ENCODE assay signal across 20 cellular contexts in genomic region chr1:237875291-237875690, GRCh38. TPM values are rescaled to one million over a fixed set of nuclear protein-coding genes. Genes with fewer than 3 reads are reported as not detected.
A peak's percentile ranks its signal among the peaks of the same experiment; 100 is the strongest.
DNase-seq lines count a peak whose midpoint lies in the region; ATAC-seq, FAIRE-seq and TF ChIP-seq lines count a peak whose summit lies in the region.
"Had no signal": no experiment of that assay in that cellular context is flagged by ENCODE, and none has a peak within 500 bp of the region (broad histone marks: within the 10 kb centered on the region; RNA-seq: fewer than 3 reads in every experiment).

No MANE protein-coding gene starts in this region.

- FAIRE-seq in RCC 7860 (lab: Jason Lieb, UNC) (peak; percentile 7), bronchial epithelial cell (lab: Jason Lieb, UNC) (peak; percentile 73)
- FAIRE-seq: D721Med had no signal

- H3K9me3 ChIP-seq in BE2C: no peaks in the 10 kb centered on the region

- no peak overlapping the region for H3K4me3 ChIP-seq in bronchial epithelial cell (ENCODE audit: low read depth, low read length)
- H3K4me3 ChIP-seq in BE2C (ENCODE audit: low read depth, low read length): no peak overlapping the region

- in situ Hi-C loops in ACHN (cut with HindIII; ENCODE audit: low pct_ligation_motif_present, low pct_unique_long_range_greater_than_20kb, low sequenced_read_pairs): no loop called here

- peak; percentile 14 for DNase-seq in ACHN
- peak; percentile 13 for DNase-seq in RCC 7860 (ENCODE audit: low spot score)
- peak; percentile 37 for DNase-seq in bronchial epithelial cell (ENCODE audit: low read depth)
- peak; percentile 53 for DNase-seq in kidney tubule cell (ENCODE audit: low spot score)
- no peak for DNase-seq in NCI-H69 (lab: John Stamatoyannopoulos, UW)
- DNase-seq in SHP77 (lab: John Stamatoyannopoulos, UW): no peak
- no peak for DNase-seq in stimulated activated naive CD8-positive, alpha-beta T cell treated with anti-CD3 and anti-CD28 coated beads, Interleukin-15, Interleukin-2, amounts not matched to agents 100 U/mL and 50 U/mL, for 24 hours
- no peak for DNase-seq in BE2C
- DNase-seq: AML-193; CD4-positive, alpha-beta T cell; DMS79 treated with DMSO at 0.1 percent for 48 hours; H7; Karpas-422; NCI-H1417; NCI-H1930; NCI-H2171 treated with DMSO at 0.1 percent for 48 hours had no signal

- no peak for ATAC-seq in stimulated activated naive CD8-positive, alpha-beta T cell treated with anti-CD3 and anti-CD28 coated beads, Interleukin-15, Interleukin-2, amounts not matched to agents 100 U/mL and 50 U/mL, for 24 hours

- H3K36me3 ChIP-seq in bronchial epithelial cell (ENCODE audit: control insufficient read depth, insufficient read depth, low read length): no peaks in the 10 kb centered on the region
- no peaks in the 10 kb centered on the region for H3K36me3 ChIP-seq in BE2C

- no peaks in the 10 kb centered on the region for H3K4me1 ChIP-seq in BE2C

- TF ChIP-seq CTCF in bronchial epithelial cell (IDR thresholded peaks at IDR 0.05; ENCODE audit: insufficient read depth, low read length, severe bottlenecking): no peak
- TF ChIP-seq CTCF in BE2C (IDR thresholded peaks at IDR 0.05; ENCODE audit: low read depth, low read length): no peak

- H3K27me3 ChIP-seq in bronchial epithelial cell (ENCODE audit: control insufficient read depth, insufficient read depth, low read length) (no peaks in the 10 kb centered on the region), BE2C (no peaks in the 10 kb centered on the region)

RNA-seq across cellular contexts. Expression of gene ZP4, which starts 15.4 kb away (rescaled TPM):
- not detected in 2 replicates for total RNA-seq in bronchial epithelial cell
- not detected for polyA plus RNA-seq in BE2C (2012; ENCODE audit: insufficient read depth, insufficient read length, low read depth)
- total RNA-seq: A673; CD4-positive, alpha-beta T cell; H7; NCI-H460; SK-MEL-5 had no signal

Comparison
In these comparisons a context has a peak if more than half of its experiments do, and no peak if none do; other contexts are left out.
1. DNase-seq: peak in ACHN (single experiment), RCC 7860 (single experiment), bronchial epithelial cell (single experiment) and kidney tubule cell (single experiment); none in NCI-H69 (single experiment), SHP77 (0 of 2), stimulated activated naive CD8-positive, alpha-beta T cell treated with anti-CD3 and anti-CD28 coated beads, Interleukin-15, Interleukin-2, amounts not matched to agents 100 U/mL and 50 U/mL, for 24 hours (single experiment) and BE2C (single experiment).